In the genomic region with DNA sequence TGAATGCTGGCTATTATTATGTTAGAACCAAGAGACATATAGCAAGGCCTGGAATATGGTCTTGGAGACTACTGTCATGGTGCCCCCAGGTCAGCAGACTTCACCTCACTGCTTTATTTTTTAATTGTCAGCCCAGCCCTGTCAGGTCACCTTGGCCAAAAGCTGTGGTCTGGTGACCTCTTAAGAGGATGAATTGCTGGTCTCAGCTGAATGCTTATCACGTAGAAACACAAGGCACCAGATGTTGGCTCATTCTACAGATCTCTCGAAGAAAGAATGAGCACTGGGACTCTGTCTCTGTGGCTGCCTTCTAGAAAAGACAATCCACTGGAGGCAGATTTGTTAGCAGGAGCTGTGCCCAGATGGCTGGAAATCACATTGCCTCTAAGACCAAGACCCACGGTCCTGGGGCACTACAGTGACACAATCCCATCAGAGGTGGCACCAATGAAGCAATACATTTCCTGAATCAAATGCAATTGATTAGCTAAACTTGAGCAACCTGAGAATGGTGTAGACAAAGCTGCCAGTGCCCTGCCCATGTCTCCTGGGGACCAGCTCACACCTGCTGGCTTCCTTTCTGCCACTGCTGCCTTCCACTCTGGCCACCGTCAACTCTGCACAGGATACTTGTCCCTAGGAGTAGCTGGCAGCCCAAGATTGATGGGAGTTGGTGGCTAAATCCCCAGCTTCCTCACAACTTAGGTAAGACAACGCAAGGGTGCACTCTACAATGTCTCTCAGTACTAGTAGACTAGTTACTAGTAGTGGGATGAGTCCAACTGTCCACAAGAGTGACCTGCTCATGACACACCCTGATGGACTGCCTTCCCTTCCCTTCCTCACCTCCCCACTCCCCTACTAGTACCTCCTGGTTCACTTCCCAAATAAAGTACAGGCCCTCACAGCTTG, we compare ENCODE assay signal across 31 cellular contexts.
DNase-seq lines count a peak whose midpoint lies in the region; ATAC-seq, FAIRE-seq and TF ChIP-seq lines count a peak whose summit lies in the region.
"Had no signal": no experiment of that assay in that cellular context is flagged by ENCODE, and none has a peak within 500 bp of the region (broad histone marks: within the 10 kb centered on the region; RNA-seq: fewer than 3 reads in every experiment).

No MANE protein-coding gene starts in this region.

- ATAC-seq in K562, result peak; percentile 94
- ATAC-seq in right lobe of liver, result peak in 3 of 4 donors; percentile 2 to 61 (median 31)
- no peak for ATAC-seq in HG02938 (IDR thresholded peaks at IDR 0.05; ENCODE audit: unreplicated experiment)
- ATAC-seq in GM19035 (IDR thresholded peaks at IDR 0.05; ENCODE audit: unreplicated experiment), result no peak
- ATAC-seq in HG03439 (IDR thresholded peaks at IDR 0.05; ENCODE audit: unreplicated experiment), result no peak
- ATAC-seq: CD8-positive, alpha-beta T cell; GM12878; HCT116; Panc1 had no signal

- peak overlapping the region; percentile 14; the same call in 1 of the 2 replicates for H3K4me2 ChIP-seq in K562 (ENCODE audit: insufficient read depth, low read length)

- FAIRE-seq in K562 (lab: Jason Lieb, UNC), result peak; percentile 94
- FAIRE-seq: GM12878, GM19239, H1 had no signal

- peak in 1 of 2 experiments; percentile 32; a peak in 1 of 4 replicates for TF ChIP-seq RAD21 in K562 (CRISPR knock-in tag; conservative IDR thresholded peaks at IDR 0.05 in 1 of 2, IDR thresholded peaks at IDR 0.05 in 1 of 2)

- no peaks in the 10 kb centered on the region for H3K27me3 ChIP-seq in K562 (ENCODE audit: control insufficient read depth in 2 of 2, insufficient read depth in 2 of 2, low read length in 2 of 2)
- H3K27me3 ChIP-seq in right lobe of liver, result no peaks in the 10 kb centered on the region
- H3K27me3 ChIP-seq: MG63 had no signal

- H3K27ac ChIP-seq in K562 (ENCODE audit: extremely low read depth, low read depth, low read length) (no peak overlapping the region; the same call in 2 of the 3 replicates), right lobe of liver (peak overlapping the region in 1 of 3 donors; percentile 33)
- H3K27ac ChIP-seq: 22Rv1, C4-2B, RWPE1 had no signal

- peak; percentile 92 for TF ChIP-seq EP300 in K562 (IDR thresholded peaks at IDR 0.05; ENCODE audit: low read length)

- in situ Hi-C loops in K562 (cut with MboI), result no loop called here

- CTCF ChIA-PET in K562 (lab: Yijun Ruan, JAX; ENCODE audit: low intra/inter-chr PET ratio), result no interaction called here

- BruUV-seq in K562 (replicated peaks; lab: Mats Ljungman, UMichigan), result no TSS peak

- H3K9ac ChIP-seq in K562 (ENCODE audit: insufficient read depth in 1 of 2, low read depth in 2 of 2, low read length in 2 of 2), result no peak overlapping the region

- no peaks in the 10 kb centered on the region for H3K79me2 ChIP-seq in K562 (ENCODE audit: control insufficient read depth, insufficient read depth, low read length)

- TF ChIP-seq POLR2A in K562 (conservative IDR thresholded peaks at IDR 0.05) (no peak), right lobe of liver (IDR thresholded peaks at IDR 0.05) (no peak)

- 8% methylated on average over 4 of the region's 5 CpGs for WGBS in K562 (ENCODE audit: insufficient coverage, low coverage, missing lambda C conversion rate)
- WGBS in right lobe of liver (ENCODE audit: insufficient coverage, low coverage, low lambda C conversion rate, missing lambda C conversion rate), result 41% methylated on average over 3 of the region's 5 CpGs

- no peaks in the 10 kb centered on the region for H4K20me1 ChIP-seq in K562 (replicated peaks; ENCODE audit: control insufficient read depth, insufficient read depth, low read length)

- no peak overlapping the region for H2AFZ ChIP-seq in K562 (ENCODE audit: low read depth, low read length)

- H3K36me3 ChIP-seq in K562 (ENCODE audit: control insufficient read depth, insufficient read depth, low read length) (no peaks in the 10 kb centered on the region), right lobe of liver (peaks cover 0 to 3% (median 0%) of the 10 kb centered on the region in 4 donors)
- H3K36me3 ChIP-seq: MG63 had no signal

- H3K4me1 ChIP-seq in K562 (replicated peaks in 1 of 2; ENCODE audit: control insufficient read depth in 2 of 2, insufficient read depth in 2 of 2, low read length in 2 of 2) (peaks cover 9 to 33% of the 10 kb centered on the region in 2 experiments; a peak in 3 of 5 replicates), right lobe of liver (peaks cover 0 to 26% (median 9%) of the 10 kb centered on the region in 4 donors)

- H3K4me3 ChIP-seq in K562, result no peak overlapping the region
- no peak overlapping the region for H3K4me3 ChIP-seq in right lobe of liver
- H3K4me3 ChIP-seq: GM12878, MG63 had no signal

- DNase-seq in NCI-H82 (lab: John Stamatoyannopoulos, UW) (peak; percentile 3), NCI-H82 treated with DMSO at 0.1 percent for 48 hours (lab: John Stamatoyannopoulos, UW; ENCODE audit: unreplicated experiment) (no peak), HUDEP-2 (lab: John Stamatoyannopoulos, UW; ENCODE audit: unreplicated experiment in 76 of 76) (peak in 68 of 76 experiments; percentile 11 to 82 (median 44)), K562 (ENCODE audit: extremely low read depth in 1 of 4, low spot score in 3 of 4) (peak; percentile 74 to 84 (median 80)), right lobe of liver (no peak)
- DNase-seq: CD8-positive, alpha-beta T cell; DMS 273 treated with DMSO at 0.1 percent for 48 hours; DMS79; EL; GDM1; KG1; MG63; NCI-H1105 treated with DMSO at 0.1 percent for 48 hours; NCI-H146; NCI-H1930; NCI-H2107; NCI-H446; NCI-H524 treated with DMSO at 0.1 percent for 48 hours; NCI-H774; SHP77 had no signal

- intact Hi-C loops in K562 (cut with micrococcal nuclease), result loop anchor here (2.0 kb wide), 1 partner anchor 25 kb away; no protein-coding TSS in a partner anchor
- intact Hi-C loops in right lobe of liver (cut with DNase I), result no loop called here

- no peaks in the 10 kb centered on the region for H3K9me3 ChIP-seq in K562 (replicated peaks; ENCODE audit: control insufficient read depth, insufficient read depth, low read depth, low read length)
- no peaks in the 10 kb centered on the region for H3K9me3 ChIP-seq in right lobe of liver
- H3K9me3 ChIP-seq: MG63 had no signal

- TF ChIP-seq CTCF in K562 (IDR thresholded peaks at IDR 0.05 in 2 of 3, conservative IDR thresholded peaks at IDR 0.05 in 1 of 3; ENCODE audit: insufficient read depth in 2 of 3, low read depth in 1 of 3, low read length in 3 of 3) (no peak), right lobe of liver (IDR thresholded peaks at IDR 0.05) (no peak)

- POLR2A ChIA-PET in K562 (lab: Yijun Ruan, JAX), result interaction anchor here (0.6 to 1.2 kb wide), 5 partner anchors 13 to 27 kb away, joined by 3 to 5 read pairs (median 3); no protein-coding TSS in a partner anchor

- H3K9me1 ChIP-seq in K562 (ENCODE audit: control insufficient read depth, insufficient read depth, low read length), result no peaks in the 10 kb centered on the region

TF ChIP-seq in K562, 482 proteins besides CTCF, POLR2A, EP300 and RAD21 (continues in another document):
- TF ChIP-seq POLR2AphosphoS5 (IDR thresholded peaks at IDR 0.05; ENCODE audit: control insufficient read depth, insufficient read depth, low read depth, low read length) (peak; percentile 88), ZC3H11A (IDR thresholded peaks at IDR 0.05; ENCODE audit: low read depth, low read length) (no peak), ZNF436 (CRISPR knock-in tag; IDR thresholded peaks at IDR 0.05) (no peak), CHD4 (IDR thresholded peaks at IDR 0.05; ENCODE audit: insufficient read depth, insufficient replicate concordance, low read depth, low read length, poor library complexity, severe bottlenecking) (no peak), ZNF175 (CRISPR knock-in tag; IDR thresholded peaks at IDR 0.05; ENCODE audit: low read depth) (no peak), MXI1 (IDR thresholded peaks at IDR 0.05; ENCODE audit: low read depth, low read length) (no peak), DNMT1 (IDR thresholded peaks at IDR 0.05) (no peak), HDAC8 (tag; IDR thresholded peaks at IDR 0.05) (no peak), ZNF583 (CRISPR knock-in tag; IDR thresholded peaks at IDR 0.05) (no peak), DPF2 (IDR thresholded peaks at IDR 0.05) (peak; percentile 89), JUNB (CRISPR knock-in tag; conservative IDR thresholded peaks at IDR 0.05) (no peak)
- TF ChIP-seq, protein P1, sequence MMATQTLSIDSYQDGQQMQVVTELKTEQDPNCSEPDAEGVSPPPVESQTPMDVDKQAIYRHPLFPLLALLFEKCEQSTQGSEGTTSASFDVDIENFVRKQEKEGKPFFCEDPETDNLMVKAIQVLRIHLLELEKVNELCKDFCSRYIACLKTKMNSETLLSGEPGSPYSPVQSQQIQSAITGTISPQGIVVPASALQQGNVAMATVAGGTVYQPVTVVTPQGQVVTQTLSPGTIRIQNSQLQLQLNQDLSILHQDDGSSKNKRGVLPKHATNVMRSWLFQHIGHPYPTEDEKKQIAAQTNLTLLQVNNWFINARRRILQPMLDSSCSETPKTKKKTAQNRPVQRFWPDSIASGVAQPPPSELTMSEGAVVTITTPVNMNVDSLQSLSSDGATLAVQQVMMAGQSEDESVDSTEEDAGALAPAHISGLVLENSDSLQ (IDR thresholded peaks at IDR 0.05), result peak; percentile 60; the same call in 1 of the 2 replicates

Comparison
In these comparisons a context has a peak if more than half of its experiments do, and no peak if none do; other contexts are left out.
1. DNase-seq: peak in NCI-H82 (single experiment), HUDEP-2 (68 of 76) and K562 (4 of 4); none in NCI-H82 treated with DMSO at 0.1 percent for 48 hours (single experiment) and right lobe of liver (0 of 3).
2. ATAC-seq: peak in K562 (single experiment) and right lobe of liver (3 of 4); none in HG02938 (single experiment), GM19035 (single experiment) and HG03439 (single experiment).